Comparison of ENCODE assay signal across 8 cellular contexts in genomic region chr19:47445937-47446402, GRCh38. TPM values are rescaled to one million over a fixed set of nuclear protein-coding genes. Genes with fewer than 3 reads are reported as not detected.
DNase-seq lines count a peak whose midpoint lies in the region; ATAC-seq and TF ChIP-seq lines count a peak whose summit lies in the region.

No MANE protein-coding gene starts in this region.

- no peak for TF ChIP-seq CTCF in breast epithelium (IDR thresholded peaks at IDR 0.05)
- TF ChIP-seq CTCF in tibial nerve (IDR thresholded peaks at IDR 0.05), result no peak

- DNase-seq in T47D (ENCODE audit: low read depth in 1 of 2, low spot score in 1 of 2), result peak; percentile 45 to 66
- DNase-seq in breast epithelium (ENCODE audit: low spot score in 2 of 2), result no peak
- DNase-seq in RPMI7951 (ENCODE audit: low read depth), result peak; percentile 46
- DNase-seq in activated naive CD4-positive, alpha-beta T cell treated with anti-CD3 and anti-CD28 coated beads, Interleukin-2, amount 10 ng/mL, durations not matched to agents 7 days and 5 days, result peak; percentile 80
- DNase-seq in left kidney (ENCODE audit: low read depth, low spot score), result peak; percentile 91
- peak in 1 of 2 donors; percentile 21 for DNase-seq in stimulated activated effector memory CD8-positive, alpha-beta T cell treated with anti-CD3 and anti-CD28 coated beads, Interleukin-12 subunit alpha, Interleukin-12 subunit beta, amount 100 ng/mL, for 72 hours (ENCODE audit: low spot score in 2 of 2)
- DNase-seq in dedifferentiated amniotic fluid mesenchymal stem cell (ENCODE audit: extremely low spot score), result no peak
- DNase-seq in tibial nerve (ENCODE audit: low spot score in 2 of 2), result no peak

- H3K4me1 ChIP-seq in breast epithelium (no peaks in the 10 kb centered on the region), tibial nerve (peaks cover 0 to 23% (median 0%) of the 10 kb centered on the region in 4 donors)

- H3K36me3 ChIP-seq in breast epithelium (no peaks in the 10 kb centered on the region), tibial nerve (no peaks in the 10 kb centered on the region)

- H3K27ac Mint-ChIP-seq in activated naive CD4-positive, alpha-beta T cell treated with anti-CD3 and anti-CD28 coated beads, Interleukin-2, amount 10 ng/mL, durations not matched to agents 7 days and 5 days, result peak overlapping the region; percentile 28
- H3K27ac Mint-ChIP-seq in stimulated activated effector memory CD8-positive, alpha-beta T cell treated with anti-CD3 and anti-CD28 coated beads, Interleukin-12 subunit alpha, Interleukin-12 subunit beta, amount 100 ng/mL, for 72 hours, result peak overlapping the region; percentile 79

- H3K4me3 ChIP-seq in breast epithelium (peak overlapping the region in 1 of 3 donors; percentile 43), tibial nerve (no peak overlapping the region)

- intact Hi-C loops in breast epithelium (cut with DNase I; ENCODE audit: low total_unique reads), result no loop called here

- in situ Hi-C loops in T47D (cut with HindIII; ENCODE audit: low pct_unique_long_range_greater_than_20kb, low sequenced_read_pairs), result no loop called here

- peaks cover 4% of the 10 kb centered on the region for H3K9me3 Mint-ChIP-seq in activated naive CD4-positive, alpha-beta T cell treated with anti-CD3 and anti-CD28 coated beads, Interleukin-2, amount 10 ng/mL, durations not matched to agents 7 days and 5 days
- H3K9me3 Mint-ChIP-seq in stimulated activated effector memory CD8-positive, alpha-beta T cell treated with anti-CD3 and anti-CD28 coated beads, Interleukin-12 subunit alpha, Interleukin-12 subunit beta, amount 100 ng/mL, for 72 hours, result no peaks in the 10 kb centered on the region

- TF ChIP-seq POLR2A in breast epithelium (IDR thresholded peaks at IDR 0.05) (no peak), tibial nerve (IDR thresholded peaks at IDR 0.05) (no peak)

- peak; percentile 20 for ATAC-seq in stimulated activated effector memory CD8-positive, alpha-beta T cell treated with anti-CD3 and anti-CD28 coated beads, Interleukin-12 subunit alpha, Interleukin-12 subunit beta, amount 100 ng/mL, for 72 hours

- no peak for TF ChIP-seq EP300 in tibial nerve (IDR thresholded peaks at IDR 0.05)

- H3K9me3 ChIP-seq in breast epithelium (no peaks in the 10 kb centered on the region), tibial nerve (no peaks in the 10 kb centered on the region)

- H3K27me3 ChIP-seq in breast epithelium, result peaks cover 8 to 68% of the 10 kb centered on the region in 2 donors
- peaks cover 8 to 97% of the 10 kb centered on the region in 2 donors for H3K27me3 ChIP-seq in tibial nerve

- peaks cover 50% of the 10 kb centered on the region for H3K4me1 Mint-ChIP-seq in activated naive CD4-positive, alpha-beta T cell treated with anti-CD3 and anti-CD28 coated beads, Interleukin-2, amount 10 ng/mL, durations not matched to agents 7 days and 5 days
- H3K4me1 Mint-ChIP-seq in stimulated activated effector memory CD8-positive, alpha-beta T cell treated with anti-CD3 and anti-CD28 coated beads, Interleukin-12 subunit alpha, Interleukin-12 subunit beta, amount 100 ng/mL, for 72 hours, result peaks cover 55% of the 10 kb centered on the region

- 3 to 6% methylated on average over 21 to 22 of the region's 22 CpGs for WGBS in tibial nerve, 2 donors

- H3K4me3 Mint-ChIP-seq in activated naive CD4-positive, alpha-beta T cell treated with anti-CD3 and anti-CD28 coated beads, Interleukin-2, amount 10 ng/mL, durations not matched to agents 7 days and 5 days, result no peak overlapping the region
- peak overlapping the region; percentile 66 for H3K4me3 Mint-ChIP-seq in stimulated activated effector memory CD8-positive, alpha-beta T cell treated with anti-CD3 and anti-CD28 coated beads, Interleukin-12 subunit alpha, Interleukin-12 subunit beta, amount 100 ng/mL, for 72 hours

- CTCF ChIA-PET in activated naive CD4-positive, alpha-beta T cell treated with anti-CD3 and anti-CD28 coated beads, Interleukin-2, amount 10 ng/mL, durations not matched to agents 7 days and 5 days (lab: Charles Lee), result interaction anchor here (0.7 to 1.3 kb wide), 3 partner anchors 9 to 97 kb away, joined by 3 to 5 read pairs (median 3); partner anchors contain the start of gene DHX34

- peaks cover 94% of the 10 kb centered on the region for H3K27me3 Mint-ChIP-seq in activated naive CD4-positive, alpha-beta T cell treated with anti-CD3 and anti-CD28 coated beads, Interleukin-2, amount 10 ng/mL, durations not matched to agents 7 days and 5 days

- H3K36me3 Mint-ChIP-seq in activated naive CD4-positive, alpha-beta T cell treated with anti-CD3 and anti-CD28 coated beads, Interleukin-2, amount 10 ng/mL, durations not matched to agents 7 days and 5 days, result no peaks in the 10 kb centered on the region
- no peaks in the 10 kb centered on the region for H3K36me3 Mint-ChIP-seq in stimulated activated effector memory CD8-positive, alpha-beta T cell treated with anti-CD3 and anti-CD28 coated beads, Interleukin-12 subunit alpha, Interleukin-12 subunit beta, amount 100 ng/mL, for 72 hours

- H3K27ac ChIP-seq in breast epithelium (no peak overlapping the region), tibial nerve (no peak overlapping the region)

RNA-seq across cellular contexts. Expression of gene SLC8A2, which starts 25.7 kb away (rescaled TPM):
- under 1 TPM in 2 of 3 donors, not detected in 1; under 0.01 to 0.29 TPM for total RNA-seq in breast epithelium
- total RNA-seq in RPMI7951 (2014; rRNA removed; shearing (Covaris generic)), result 2.3 TPM in 1 of 2 replicates, not detected in the other
- not detected for total RNA-seq in tibial nerve

RNA-seq across cellular contexts. Expression of gene MEIS3, which starts 26.6 kb away (rescaled TPM):
- total RNA-seq in breast epithelium, result 10 to 100 TPM; 13.1 to 41.6 (median 17.1) TPM
- 24.0 and 28.8 TPM in 2 replicates for total RNA-seq in RPMI7951 (2014; rRNA removed; shearing (Covaris generic))
- 10 to 100 TPM; 11.5 to 30.8 (median 16.8) TPM for total RNA-seq in tibial nerve

RNA-seq across cellular contexts. Expression of gene KPTN, which starts 38.0 kb away (rescaled TPM):
- 1 to 10 TPM; 4.6 to 6.6 (median 6.3) TPM for total RNA-seq in breast epithelium
- 6.6 and 12.1 TPM in 2 replicates for total RNA-seq in RPMI7951 (2014; rRNA removed; shearing (Covaris generic))
- 10 to 100 TPM in 1 of 4 donors, 1 to 10 TPM in 3; 3.1 to 10.8 (median 8.2) TPM for total RNA-seq in tibial nerve

Comparison
In these comparisons a context has a peak if more than half of its experiments do, and no peak if none do; other contexts are left out.
1. DNase-seq: peak in T47D (2 of 2), RPMI7951 (single experiment), activated naive CD4-positive, alpha-beta T cell treated with anti-CD3 and anti-CD28 coated beads, Interleukin-2, amount 10 ng/mL, durations not matched to agents 7 days and 5 days (single experiment) and left kidney (single experiment); none in breast epithelium (0 of 2), dedifferentiated amniotic fluid mesenchymal stem cell (single experiment) and tibial nerve (0 of 2).